10 cellular contexts compared by ENCODE assay signal in genomic region chr11:119314748-119315138, GRCh38. TPM values are rescaled to one million over a fixed set of nuclear protein-coding genes. Genes with fewer than 3 reads are reported as not detected.
DNase-seq lines count a peak whose midpoint lies in the region; ATAC-seq and TF ChIP-seq lines count a peak whose summit lies in the region.
"Had no signal": no experiment of that assay in that cellular context is flagged by ENCODE, and none has a peak within 500 bp of the region (broad histone marks: within the 10 kb centered on the region; RNA-seq: fewer than 3 reads in every experiment).

No MANE protein-coding gene starts in this region.

- no peak overlapping the region for H3K27ac Mint-ChIP-seq in neural progenitor cell

- no peaks in the 10 kb centered on the region for H3K27me3 ChIP-seq in AG04450 (ENCODE audit: control insufficient read depth, insufficient read depth, low read length)
- no peaks in the 10 kb centered on the region for H3K27me3 ChIP-seq in dorsolateral prefrontal cortex
- peaks cover 35% of the 10 kb centered on the region for H3K27me3 ChIP-seq in neural progenitor cell

- CTCF ChIA-PET in AG04450 (lab: Charles Lee): interaction anchor here (0.8 to 1.3 kb wide), 5 partner anchors 9 to 109 kb away, joined by 3 to 6 read pairs (median 4); partner anchors contain the start of gene CBL

- no peaks in the 10 kb centered on the region for H3K36me3 ChIP-seq in neural progenitor cell

- H3K4me3 Mint-ChIP-seq in neural progenitor cell: peak overlapping the region; percentile 46

- no peak overlapping the region for H3K9ac ChIP-seq in neural progenitor cell

- H3K27me3 Mint-ChIP-seq in neural progenitor cell (ENCODE audit: insufficient read depth, low read depth): peaks cover 13% of the 10 kb centered on the region

- H3K9me3 ChIP-seq in AG04450 (ENCODE audit: control insufficient read depth, insufficient read depth, low read length) (no peaks in the 10 kb centered on the region; the same call in 1 of the 2 replicates), neural progenitor cell (ENCODE audit: low read depth) (no peaks in the 10 kb centered on the region)

- no peak for DNase-seq in AG04450 (ENCODE audit: low read depth, low spot score)
- no peak for DNase-seq in dorsolateral prefrontal cortex
- no peak for DNase-seq in neural progenitor cell (ENCODE audit: low spot score)
- DNase-seq in RKO (ENCODE audit: low spot score): no peak
- no peak for DNase-seq in amniotic stem cell (lab: John Stamatoyannopoulos, UW)

- H3K36me3 Mint-ChIP-seq in neural progenitor cell: no peaks in the 10 kb centered on the region

- peak overlapping the region; percentile 89 for H3K4me2 ChIP-seq in neural progenitor cell

- H3K9me3 Mint-ChIP-seq in neural progenitor cell: no peaks in the 10 kb centered on the region

- H3F3A ChIP-seq in neural progenitor cell (ENCODE audit: low read depth): peaks cover 26% of the 10 kb centered on the region

- H3K27ac ChIP-seq in AG04450 (ENCODE audit: low read depth, low read length): no peak overlapping the region
- H3K27ac ChIP-seq in dorsolateral prefrontal cortex: peak overlapping the region; percentile 72 to 98 (median 94)
- no peak overlapping the region for H3K27ac ChIP-seq in neural progenitor cell

- TF ChIP-seq CTCF in AG04450 (IDR thresholded peaks at IDR 0.05; ENCODE audit: low read depth, low read length) (no peak), dorsolateral prefrontal cortex (IDR thresholded peaks at IDR 0.05 in 54 of 56, conservative IDR thresholded peaks at IDR 0.05 in 2 of 56; ENCODE audit: low read depth in 1 of 56, partially characterized antibody in 56 of 56) (no peak), neural progenitor cell (IDR thresholded peaks at IDR 0.05) (no peak)

- H2AFZ ChIP-seq in neural progenitor cell (replicated peaks): peak overlapping the region; percentile 12

- ATAC-seq in GM19455 (IDR thresholded peaks at IDR 0.05; ENCODE audit: unreplicated experiment): no peak
- no peak for ATAC-seq in HG02970 (IDR thresholded peaks at IDR 0.05; ENCODE audit: low FRiP score, unreplicated experiment)

- peak overlapping the region; percentile 71; the same call in 1 of the 2 replicates for H3K4me3 ChIP-seq in AG04450 (ENCODE audit: low read depth, low read length)
- H3K4me3 ChIP-seq in dorsolateral prefrontal cortex: peak overlapping the region in 42 of 59 donors; percentile 53 to 87 (median 74)
- peak overlapping the region; percentile 74 for H3K4me3 ChIP-seq in neural progenitor cell

- POLR2A ChIA-PET in AG04450 (lab: Yijun Ruan, JAX): no interaction called here

- H3K79me2 ChIP-seq in neural progenitor cell (ENCODE audit: low read depth): no peaks in the 10 kb centered on the region

- H3K4me1 Mint-ChIP-seq in neural progenitor cell: peaks cover 26% of the 10 kb centered on the region

- H4K20me1 ChIP-seq in neural progenitor cell (ENCODE audit: low read depth): peaks cover 6% of the 10 kb centered on the region

- TF ChIP-seq RAD21 in Ishikawa (IDR thresholded peaks at IDR 0.05; ENCODE audit: low read depth): no peak

- no peak for TF ChIP-seq EP300 in Ishikawa (IDR thresholded peaks at IDR 0.05; ENCODE audit: borderline replicate concordance)

- intact Hi-C loops in dorsolateral prefrontal cortex (cut with DNase I): loop anchor here (5.0 to 10.0 kb wide), 2 partner anchors 107 to 410 kb away; partner anchors contain the start of gene CBL (in 2 of the 2)

- H3K4me1 ChIP-seq in neural progenitor cell: peaks cover 41% of the 10 kb centered on the region

TF ChIP-seq in Ishikawa, 13 proteins besides CTCF, POLR2A, EP300 and RAD21:
- TF ChIP-seq ZBTB7A (IDR thresholded peaks at IDR 0.05; ENCODE audit: low read depth) (peak; percentile 10; the same call in 1 of the 2 replicates), CEBPB (IDR thresholded peaks at IDR 0.05) (no peak), USF1 (IDR thresholded peaks at IDR 0.05) (no peak), CREB1 (IDR thresholded peaks at IDR 0.05; ENCODE audit: low read depth) (no peak), TAF1 (IDR thresholded peaks at IDR 0.05; ENCODE audit: low read depth) (no peak), NFIC (IDR thresholded peaks at IDR 0.05) (no peak)
- TF ChIP-seq, protein P1, sequence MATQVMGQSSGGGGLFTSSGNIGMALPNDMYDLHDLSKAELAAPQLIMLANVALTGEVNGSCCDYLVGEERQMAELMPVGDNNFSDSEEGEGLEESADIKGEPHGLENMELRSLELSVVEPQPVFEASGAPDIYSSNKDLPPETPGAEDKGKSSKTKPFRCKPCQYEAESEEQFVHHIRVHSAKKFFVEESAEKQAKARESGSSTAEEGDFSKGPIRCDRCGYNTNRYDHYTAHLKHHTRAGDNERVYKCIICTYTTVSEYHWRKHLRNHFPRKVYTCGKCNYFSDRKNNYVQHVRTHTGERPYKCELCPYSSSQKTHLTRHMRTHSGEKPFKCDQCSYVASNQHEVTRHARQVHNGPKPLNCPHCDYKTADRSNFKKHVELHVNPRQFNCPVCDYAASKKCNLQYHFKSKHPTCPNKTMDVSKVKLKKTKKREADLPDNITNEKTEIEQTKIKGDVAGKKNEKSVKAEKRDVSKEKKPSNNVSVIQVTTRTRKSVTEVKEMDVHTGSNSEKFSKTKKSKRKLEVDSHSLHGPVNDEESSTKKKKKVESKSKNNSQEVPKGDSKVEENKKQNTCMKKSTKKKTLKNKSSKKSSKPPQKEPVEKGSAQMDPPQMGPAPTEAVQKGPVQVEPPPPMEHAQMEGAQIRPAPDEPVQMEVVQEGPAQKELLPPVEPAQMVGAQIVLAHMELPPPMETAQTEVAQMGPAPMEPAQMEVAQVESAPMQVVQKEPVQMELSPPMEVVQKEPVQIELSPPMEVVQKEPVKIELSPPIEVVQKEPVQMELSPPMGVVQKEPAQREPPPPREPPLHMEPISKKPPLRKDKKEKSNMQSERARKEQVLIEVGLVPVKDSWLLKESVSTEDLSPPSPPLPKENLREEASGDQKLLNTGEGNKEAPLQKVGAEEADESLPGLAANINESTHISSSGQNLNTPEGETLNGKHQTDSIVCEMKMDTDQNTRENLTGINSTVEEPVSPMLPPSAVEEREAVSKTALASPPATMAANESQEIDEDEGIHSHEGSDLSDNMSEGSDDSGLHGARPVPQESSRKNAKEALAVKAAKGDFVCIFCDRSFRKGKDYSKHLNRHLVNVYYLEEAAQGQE (IDR thresholded peaks at IDR 0.05; ENCODE audit: low read depth): no peak

RNA-seq across cellular contexts. Expression of gene MCAM, which starts 2.2 kb away (rescaled TPM):
- 41.9 and 53.4 TPM in 2 replicates for polyA plus RNA-seq in AG04450 (2011; rRNA removed)
- polyA minus RNA-seq in AG04450 (2011; rRNA and poly(A)+ RNA removed): 33.6 and 38.8 TPM in 2 replicates
- total RNA-seq in dorsolateral prefrontal cortex (100 to 1,000 TPM in 2 of 120 experiments, 10 to 100 TPM in 118; 17.4 to 120 (median 43.4) TPM), neural progenitor cell (ENCODE audit: low replicate concordance) (23.3 and 28.2 TPM in 2 replicates)

RNA-seq across cellular contexts. Expression of gene RNF26, which starts 19.6 kb away (rescaled TPM):
- polyA plus RNA-seq in AG04450 (2011; rRNA removed): 27.1 and 35.3 TPM in 2 replicates
- polyA minus RNA-seq in AG04450 (2011; rRNA and poly(A)+ RNA removed): 38.4 and 59.5 TPM in 2 replicates
- total RNA-seq in dorsolateral prefrontal cortex (10 to 100 TPM; 15.9 to 31.2 (median 24.4) TPM), neural progenitor cell (ENCODE audit: low replicate concordance) (17.1 and 48.2 TPM in 2 replicates)

RNA-seq across cellular contexts. Expression of gene C1QTNF5, which starts 25.9 kb away (rescaled TPM):
- 8.3 and 10.9 TPM in 2 replicates for polyA plus RNA-seq in AG04450 (2011; rRNA removed)
- polyA minus RNA-seq in AG04450 (2011; rRNA and poly(A)+ RNA removed): 4.3 and 4.9 TPM in 2 replicates
- total RNA-seq in dorsolateral prefrontal cortex: 10 to 100 TPM in 74 of 120 experiments, 1 to 10 TPM in 46; 5.1 to 23.2 (median 10.8) TPM
- total RNA-seq in neural progenitor cell (ENCODE audit: low replicate concordance): 0.90 and 3.4 TPM in 2 replicates

RNA-seq across cellular contexts. Expression of gene MFRP, which starts 31.8 kb away (rescaled TPM):
- not detected in 2 replicates for polyA plus RNA-seq in AG04450 (2011; rRNA removed)
- not detected in 2 replicates for polyA minus RNA-seq in AG04450 (2011; rRNA and poly(A)+ RNA removed)
- total RNA-seq in dorsolateral prefrontal cortex: under 1 TPM in 1 of 120 experiments, not detected in 119; 0.32 TPM
- not detected in 2 replicates for total RNA-seq in neural progenitor cell (ENCODE audit: low replicate concordance)
- total RNA-seq: fibroblast of lung, mucosa of gallbladder had no signal
- polyA plus RNA-seq: fibroblast of lung had no signal

Comparison
In these comparisons a context has a peak if more than half of its experiments do, and no peak if none do; other contexts are left out.
1. H3K27ac ChIP-seq: peak in dorsolateral prefrontal cortex (59 of 59); none in AG04450 (single experiment) and neural progenitor cell (single experiment).
2. Peak in every context shown above with its lines, with median percentiles within 50 percentile points of each other: H3K4me3 ChIP-seq.